ENCODE assay signal across 12 cellular contexts in genomic region chr1:100734716-100735115, GRCh38. TPM values are rescaled to one million over a fixed set of nuclear protein-coding genes. Genes with fewer than 3 reads are reported as not detected.
A peak's percentile ranks its signal among the peaks of the same experiment; 100 is the strongest.
DNase-seq lines count a peak whose midpoint lies in the region; ATAC-seq, FAIRE-seq and TF ChIP-seq lines count a peak whose summit lies in the region.
"Had no signal": no experiment of that assay in that cellular context is flagged by ENCODE, and none has a peak within 500 bp of the region (broad histone marks: within the 10 kb centered on the region; RNA-seq: fewer than 3 reads in every experiment).

No MANE protein-coding gene starts in this region.

- H3K27ac ChIP-seq in endothelial cell of umbilical vein (ENCODE audit: insufficient read depth, low read depth, low read length): peak overlapping the region; percentile 45
- H3K27ac ChIP-seq: BLaER1 treated with 17β-estradiol and CSF1 and Interleukin-3, amounts not matched to agents 10 nM and 100 nM; WERI-Rb-1 had no signal

- H3K79me2 ChIP-seq in endothelial cell of umbilical vein (ENCODE audit: control insufficient read depth, insufficient read depth, low read length): no peaks in the 10 kb centered on the region

- H3K27me3 ChIP-seq in endothelial cell of umbilical vein (ENCODE audit: control insufficient read depth in 2 of 2, insufficient read depth in 2 of 2, low read length in 2 of 2): no peaks in the 10 kb centered on the region
- H3K27me3 ChIP-seq: BLaER1 treated with 17β-estradiol and CSF1 and Interleukin-3, amounts not matched to agents 10 nM and 100 nM had no signal

- peaks cover 9% of the 10 kb centered on the region for H3K4me1 ChIP-seq in endothelial cell of umbilical vein (ENCODE audit: control insufficient read depth, extremely low read depth, insufficient read depth, low read length)
- H3K4me1 ChIP-seq: BLaER1 treated with 17β-estradiol and CSF1 and Interleukin-3, amounts not matched to agents 10 nM and 100 nM had no signal

- dilution Hi-C loops in endothelial cell of umbilical vein (cut with MboI; ENCODE audit: extremely low pct_ligation_motif_present, low sequenced_read_pairs): no loop called here

- no peaks in the 10 kb centered on the region for H3K36me3 ChIP-seq in endothelial cell of umbilical vein (ENCODE audit: control insufficient read depth in 2 of 2, extremely low read depth in 1 of 2, insufficient read depth in 2 of 2, low read length in 2 of 2)
- H3K36me3 ChIP-seq: BLaER1 treated with 17β-estradiol and CSF1 and Interleukin-3, amounts not matched to agents 10 nM and 100 nM; WERI-Rb-1 had no signal

- DNase-seq in ACHN (peak; percentile 65), HTR-8/SVneo (ENCODE audit: insufficient read length, low spot score) (peak; percentile 14), endothelial cell of umbilical vein (ENCODE audit: low read depth, low spot score) (peak; percentile 89), myocyte (ENCODE audit: low read depth) (peak; percentile 71), frontal cortex (ENCODE audit: low spot score in 2 of 2) (no peak), Ammon's horn (ENCODE audit: low spot score) (no peak), SIG-M5 (lab: John Stamatoyannopoulos, UW) (no peak)
- DNase-seq: activated T-cell treated with anti-CD3 and anti-CD28 coated beads, Interleukin-2, amount 50 U/mL, for 4 hours; WERI-Rb-1 had no signal

- CTCF ChIA-PET in endothelial cell of umbilical vein (lab: Charles Lee): interaction anchor here (1.0 to 1.2 kb wide), 2 partner anchors 13 to 113 kb away, joined by 3 read pairs; no protein-coding TSS in a partner anchor

- peak overlapping the region; percentile 9 for H3K9ac ChIP-seq in endothelial cell of umbilical vein (replicated peaks; ENCODE audit: extremely low read depth, insufficient read depth, low read length)
- H3K9ac ChIP-seq: BLaER1 treated with 17β-estradiol and CSF1 and Interleukin-3, amounts not matched to agents 10 nM and 100 nM had no signal

- no peaks in the 10 kb centered on the region for H3K9me1 ChIP-seq in endothelial cell of umbilical vein (replicated peaks; ENCODE audit: control insufficient read depth, extremely low read depth, insufficient read depth, low read length)

- POLR2A ChIA-PET in endothelial cell of umbilical vein (lab: Charles Lee): no interaction called here

- in situ Hi-C loops in ACHN (cut with HindIII; ENCODE audit: low pct_ligation_motif_present, low pct_unique_long_range_greater_than_20kb, low sequenced_read_pairs): no loop called here

- FAIRE-seq in HTR-8/SVneo (lab: Jason Lieb, UNC) (no peak), endothelial cell of umbilical vein (lab: Jason Lieb, UNC) (peak; percentile 73), frontal cortex (lab: Jason Lieb, UNC) (no peak)

- no peaks in the 10 kb centered on the region for H3K9me3 ChIP-seq in endothelial cell of umbilical vein (replicated peaks; ENCODE audit: control insufficient read depth, insufficient read depth, low read length)
- H3K9me3 ChIP-seq: BLaER1 treated with 17β-estradiol and CSF1 and Interleukin-3, amounts not matched to agents 10 nM and 100 nM had no signal

- TF ChIP-seq POLR2A in endothelial cell of umbilical vein (IDR thresholded peaks at IDR 0.05; ENCODE audit: low read depth, low read length): no peak

- no peak for ATAC-seq in HG03457 (IDR thresholded peaks at IDR 0.05; ENCODE audit: unreplicated experiment)
- ATAC-seq: activated T-cell treated with anti-CD3 and anti-CD28 coated beads, Interleukin-2, amount 50 U/mL, for 4 hours; stimulated activated memory B cell treated with anti-CD40 and anti-IgM and Interleukin-4, amounts not matched to agents 10 μg/mL and 1 μg/mL and 100 μg/mL, for 72 hours had no signal

- intact Hi-C loops in endothelial cell of umbilical vein (cut with micrococcal nuclease): loop anchor here (5.0 kb wide), 1 partner anchor 38 kb away; no protein-coding TSS in a partner anchor

- H3K4me3 ChIP-seq in endothelial cell of umbilical vein (replicated peaks in 1 of 3; ENCODE audit: insufficient read depth in 1 of 3, low read depth in 1 of 3, low read length in 3 of 3): no peak overlapping the region
- H3K4me3 ChIP-seq: BLaER1 treated with 17β-estradiol and CSF1 and Interleukin-3, amounts not matched to agents 10 nM and 100 nM had no signal

- H2AFZ ChIP-seq in endothelial cell of umbilical vein (ENCODE audit: low read depth, low read length): peak overlapping the region; percentile 7

- TF ChIP-seq CTCF in endothelial cell of umbilical vein (IDR thresholded peaks at IDR 0.05; ENCODE audit: extremely low read depth in 1 of 2, insufficient read depth in 1 of 2, low read depth in 1 of 2, low read length in 2 of 2): no peak

- peak overlapping the region; percentile 10 for H3K4me2 ChIP-seq in endothelial cell of umbilical vein (ENCODE audit: insufficient read depth, low read length)
- H3K4me2 ChIP-seq: BLaER1 treated with 17β-estradiol and CSF1 and Interleukin-3, amounts not matched to agents 10 nM and 100 nM had no signal

- H4K20me1 ChIP-seq in endothelial cell of umbilical vein (replicated peaks; ENCODE audit: control insufficient read depth, extremely low read depth, insufficient read depth, low read length): no peaks in the 10 kb centered on the region
- H4K20me1 ChIP-seq: BLaER1 treated with 17β-estradiol and CSF1 and Interleukin-3, amounts not matched to agents 10 nM and 100 nM had no signal

- BruUV-seq in endothelial cell of umbilical vein (replicated peaks; lab: Mats Ljungman, UMichigan): no TSS peak

TF ChIP-seq in endothelial cell of umbilical vein, 7 proteins besides CTCF, POLR2A, EP300 and RAD21:
- TF ChIP-seq MYC (IDR thresholded peaks at IDR 0.05; ENCODE audit: low read depth, low read length) (no peak), POLR2AphosphoS5 (IDR thresholded peaks at IDR 0.05; ENCODE audit: insufficient read depth, low read depth, low read length) (no peak), MAX (IDR thresholded peaks at IDR 0.05; ENCODE audit: insufficient read depth, insufficient read length) (no peak), FOS (IDR thresholded peaks at IDR 0.05; ENCODE audit: borderline replicate concordance, insufficient read depth, low read length) (peak; percentile 36), JUN (IDR thresholded peaks at IDR 0.05; ENCODE audit: borderline replicate concordance, insufficient read depth, insufficient read length, low read depth) (peak; percentile 27), EZH2 (IDR thresholded peaks at IDR 0.05; ENCODE audit: borderline replicate concordance, low read depth, low read length, severe bottlenecking) (no peak), GATA2 (IDR thresholded peaks at IDR 0.05; ENCODE audit: insufficient read depth, insufficient read length, low read depth, low read length) (no peak)

RNA-seq across cellular contexts. Expression of gene VCAM1, which starts 15.2 kb away (rescaled TPM):
- total RNA-seq in endothelial cell of umbilical vein (1.7 and 2.3 TPM in 2 replicates), myocyte (5.7 and 9.3 TPM in 2 replicates), frontal cortex (16.3 TPM)
- polyA plus RNA-seq in endothelial cell of umbilical vein: 1.7 and 1.8 TPM in 2 replicates
- 1.7 and 2.8 TPM in 2 replicates for polyA plus RNA-seq in endothelial cell of umbilical vein (2011; cell fraction: cytosol; rRNA removed)
- polyA plus RNA-seq in endothelial cell of umbilical vein (2011; cell fraction: nucleus; rRNA removed): 3.5 and 4.0 TPM in 2 replicates
- 5.0 and 9.6 TPM in 2 replicates for polyA plus RNA-seq in endothelial cell of umbilical vein (2012)
- 3.6 and 5.7 TPM in 2 replicates for polyA minus RNA-seq in endothelial cell of umbilical vein
- polyA minus RNA-seq in endothelial cell of umbilical vein (2011; cell fraction: cytosol; rRNA and poly(A)+ RNA removed): not detected
- 4.2 and 5.4 TPM in 2 replicates for polyA minus RNA-seq in endothelial cell of umbilical vein (2011; cell fraction: nucleus; rRNA and poly(A)+ RNA removed)
- 1.6 TPM for polyA plus RNA-seq in myocyte (2012)

Comparison
In these comparisons a context has a peak if more than half of its experiments do, and no peak if none do; other contexts are left out.
1. DNase-seq: peak in ACHN (single experiment), HTR-8/SVneo (single experiment), endothelial cell of umbilical vein (single experiment) and myocyte (single experiment); none in frontal cortex (0 of 2), Ammon's horn (single experiment) and SIG-M5 (single experiment).